In genomic region chr22:33242078-33242477, GRCh38 we compare ENCODE assay signal across 16 cellular contexts.
DNase-seq lines count a peak whose midpoint lies in the region; ATAC-seq, FAIRE-seq and TF ChIP-seq lines count a peak whose summit lies in the region.
"Had no signal": no experiment of that assay in that cellular context is flagged by ENCODE, and none has a peak within 500 bp of the region (broad histone marks: within the 10 kb centered on the region; RNA-seq: fewer than 3 reads in every experiment).

No MANE protein-coding gene starts in this region.

- no peak for FAIRE-seq in GM12878 (lab: Jason Lieb, UNC)
- FAIRE-seq: A549, GM19239 had no signal

- peak; percentile 12 for DNase-seq in NCI-H226
- no peak for DNase-seq in GM12878 (ENCODE audit: low read depth, low spot score)
- DNase-seq in foreskin keratinocyte, result peak; percentile 67 to 86
- DNase-seq in NK-92 (lab: John Stamatoyannopoulos, UW; ENCODE audit: unreplicated experiment), result no peak
- DNase-seq in NCI-H187 treated with DMSO at 0.1 percent for 48 hours (lab: John Stamatoyannopoulos, UW), result no peak
- no peak for DNase-seq in NCI-H748 treated with DMSO at 0.1 percent for 48 hours (lab: John Stamatoyannopoulos, UW)
- no peak for DNase-seq in NCI-H526 (lab: John Stamatoyannopoulos, UW)
- DNase-seq: BE2C; CD4-positive, alpha-beta memory T cell; DMS79; H7; IMR-90 had no signal

- POLR2A ChIA-PET in GM12878 (lab: Charles Lee), result no interaction called here

- H2AFZ ChIP-seq in GM12878 (ENCODE audit: control insufficient read depth, low read depth, low read length), result no peak overlapping the region
- H2AFZ ChIP-seq: GM23338 had no signal

- SMC1A ChIA-PET in GM12878 (lab: Charles Lee; ENCODE audit: uncharacterized antibody, unreplicated experiment), result interaction anchor here (0.9 to 3.3 kb wide), 5 partner anchors 26 to 58 kb away, joined by 3 to 18 read pairs (median 3); no protein-coding TSS in a partner anchor

- intact Hi-C loops in GM12878 (cut with micrococcal nuclease; ENCODE audit: unreplicated experiment), result loop anchor here (2.0 to 5.0 kb wide), 2 partner anchors 57 to 325 kb away; no protein-coding TSS in a partner anchor

- no TSS peak for BruUV-seq in GM12878 (replicated peaks; lab: Mats Ljungman, UMichigan)

- no peak overlapping the region for H3K9ac ChIP-seq in GM12878 (ENCODE audit: control insufficient read depth, insufficient read depth, low read length)

- no peaks in the 10 kb centered on the region for H3K36me3 ChIP-seq in GM12878 (ENCODE audit: control insufficient read depth in 2 of 2, insufficient read depth in 2 of 2, low read length in 1 of 2)
- H3K36me3 ChIP-seq: BE2C had no signal

- no peak for TF ChIP-seq EP300 in GM12878 (IDR thresholded peaks at IDR 0.05; ENCODE audit: borderline replicate concordance in 1 of 2, control insufficient read depth in 1 of 2, low read depth in 2 of 2, low read length in 2 of 2)

- no peaks in the 10 kb centered on the region for H3K79me2 ChIP-seq in GM12878 (ENCODE audit: control insufficient read depth, insufficient read depth, low read length)

- TF ChIP-seq CTCF in GM12878 (IDR thresholded peaks at IDR 0.05 in 2 of 3, conservative IDR thresholded peaks at IDR 0.05 in 1 of 3; ENCODE audit: control insufficient read depth in 2 of 3, extremely low read depth in 1 of 3, insufficient read depth in 1 of 3, low read depth in 3 of 3, low read length in 3 of 3) (no peak), foreskin keratinocyte (conservative IDR thresholded peaks at IDR 0.05) (no peak)

- peak; percentile 33 for ATAC-seq in GM12878
- peak; percentile 96 for ATAC-seq in foreskin keratinocyte
- ATAC-seq: A549, GM23338 had no signal

- no peaks in the 10 kb centered on the region for H4K20me1 ChIP-seq in GM12878 (ENCODE audit: control insufficient read depth, insufficient read depth)

- H3K27me3 ChIP-seq in GM12878 (replicated peaks in 1 of 2; ENCODE audit: control insufficient read depth in 2 of 2, insufficient read depth in 2 of 2, low read length in 1 of 2) (no peaks in the 10 kb centered on the region), foreskin keratinocyte (no peaks in the 10 kb centered on the region)
- H3K27me3 ChIP-seq: BE2C had no signal

- peaks cover 16% of the 10 kb centered on the region for H3K9me3 ChIP-seq in GM12878 (replicated peaks; ENCODE audit: control insufficient read depth, insufficient read depth, low read length)
- H3K9me3 ChIP-seq: A549, BE2C had no signal

- TF ChIP-seq RAD21 in GM12878 (IDR thresholded peaks at IDR 0.05; ENCODE audit: insufficient read depth, low read depth, low read length), result no peak

- peaks cover 24% of the 10 kb centered on the region for H3K4me1 ChIP-seq in GM12878 (ENCODE audit: control insufficient read depth, insufficient read depth, low read length)
- H3K4me1 ChIP-seq in foreskin keratinocyte, result peaks cover 39% of the 10 kb centered on the region
- H3K4me1 ChIP-seq: A549, BE2C had no signal

- H3K27ac ChIP-seq in GM12878 (ENCODE audit: control insufficient read depth, insufficient read depth) (peak overlapping the region; percentile 66; the same call in 1 of the 2 replicates), foreskin keratinocyte (peak overlapping the region; percentile 7)
- H3K27ac ChIP-seq: A549, C4-2B had no signal

- CTCF ChIA-PET in GM12878 (lab: Yijun Ruan, JAX), result interaction anchor here (0.8 to 6.1 kb wide), 4 partner anchors 9 to 33 kb away, joined by 3 to 48 read pairs (median 4); no protein-coding TSS in a partner anchor

- no peak overlapping the region for H3K4me3 ChIP-seq in GM12878
- H3K4me3 ChIP-seq: A549, GM23338 had no signal

- TF ChIP-seq POLR2A in GM12878 (IDR thresholded peaks at IDR 0.05; ENCODE audit: low read depth, low read length), result no peak

- RAD21 ChIA-PET in GM12878 (lab: Charles Lee; ENCODE audit: unreplicated experiment), result interaction anchor here (1.2 kb wide), 1 partner anchor 28 kb away, joined by 3 read pairs; no protein-coding TSS in a partner anchor

- H3K4me2 ChIP-seq in GM12878 (ENCODE audit: control insufficient read depth, insufficient read depth), result peak overlapping the region; percentile 14
- H3K4me2 ChIP-seq: A549, GM23338 had no signal

- in situ Hi-C loops in GM12878 (cut with MboI), result no loop called here

TF ChIP-seq in GM12878, 131 proteins besides CTCF, POLR2A, EP300 and RAD21:
- peak; percentile 50; the same call in 1 of the 2 replicates for TF ChIP-seq PKNOX1 (IDR thresholded peaks at IDR 0.05)
- no peak for TF ChIP-seq ZNF384 (IDR thresholded peaks at IDR 0.05; ENCODE audit: borderline replicate concordance, low read depth, low read length)
- peak; percentile 11; the same call in 1 of the 2 replicates for TF ChIP-seq RUNX3 (IDR thresholded peaks at IDR 0.05; ENCODE audit: low read length)
- TF ChIP-seq MEF2A (IDR thresholded peaks at IDR 0.05; ENCODE audit: insufficient read depth, low read depth, low read length), result 0 out of 2 replicates have a peak, but pooled peaks have one; percentile 8
TF ChIP-seq in GM12878: peak in this region for 3.

Comparison
In these comparisons a context has a peak if more than half of its experiments do, and no peak if none do; other contexts are left out.
1. DNase-seq: peak in NCI-H226 (single experiment) and foreskin keratinocyte (2 of 2); none in GM12878 (single experiment), NK-92 (single experiment), NCI-H187 treated with DMSO at 0.1 percent for 48 hours (single experiment), NCI-H748 treated with DMSO at 0.1 percent for 48 hours (single experiment) and NCI-H526 (0 of 2).